ENCODE assay signal across 17 cellular contexts in the genomic region with DNA sequence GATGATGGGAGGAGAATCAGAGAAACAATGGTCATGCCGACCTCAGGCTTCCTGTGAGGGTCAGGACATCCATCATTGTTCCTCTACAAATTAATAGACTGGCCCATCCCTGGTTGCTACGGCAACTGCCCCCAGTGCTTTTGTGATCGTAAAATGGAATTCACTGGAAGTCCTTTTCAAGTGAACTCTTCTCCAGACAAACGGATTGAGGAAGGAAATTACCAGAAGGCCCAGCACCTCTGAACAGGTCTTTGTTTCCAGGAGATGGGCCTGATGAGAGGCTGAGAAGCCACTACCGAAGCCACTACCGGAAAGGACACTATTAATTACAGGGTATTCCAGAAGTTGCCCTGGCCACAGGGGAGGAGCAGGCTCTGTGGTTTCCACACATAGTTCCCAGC.
DNase-seq lines count a peak whose midpoint lies in the region; ATAC-seq and TF ChIP-seq lines count a peak whose summit lies in the region.
"Had no signal": no experiment of that assay in that cellular context is flagged by ENCODE, and none has a peak within 500 bp of the region (broad histone marks: within the 10 kb centered on the region; RNA-seq: fewer than 3 reads in every experiment).

No MANE protein-coding gene starts in this region.

- H3K4me1 Mint-ChIP-seq in activated naive CD4-positive, alpha-beta T cell treated with anti-CD3 and anti-CD28 coated beads, Interleukin-2, amount 50 U/mL, for 24 hours = peaks cover 52% of the 10 kb centered on the region
- peaks cover 51% of the 10 kb centered on the region for H3K4me1 Mint-ChIP-seq in activated naive CD4-positive, alpha-beta T cell treated with anti-CD3 and anti-CD28 coated beads for 36 hours (ENCODE audit: low read depth)
- peaks cover 23% of the 10 kb centered on the region for H3K4me1 Mint-ChIP-seq in endothelial cell (ENCODE audit: unreplicated experiment)

- H3K27me3 ChIP-seq in NT2/D1 (ENCODE audit: insufficient read depth, insufficient read length) (no peaks in the 10 kb centered on the region), thymus (ENCODE audit: control insufficient read depth, insufficient read depth) (no peaks in the 10 kb centered on the region), mesendoderm (ENCODE audit: insufficient read depth, low read length, poor library complexity) (no peaks in the 10 kb centered on the region)
- H3K27me3 ChIP-seq: body of pancreas had no signal

- H3K9me3 ChIP-seq in NT2/D1 (ENCODE audit: insufficient read depth, low read length) = no peaks in the 10 kb centered on the region
- H3K9me3 ChIP-seq in thymus (ENCODE audit: control insufficient read depth) = peaks cover 1% of the 10 kb centered on the region
- H3K9me3 ChIP-seq: body of pancreas, MG63 had no signal

- no peaks in the 10 kb centered on the region for H3K36me3 Mint-ChIP-seq in activated naive CD4-positive, alpha-beta T cell treated with anti-CD3 and anti-CD28 coated beads, Interleukin-2, amount 50 U/mL, for 24 hours
- H3K36me3 Mint-ChIP-seq in activated naive CD4-positive, alpha-beta T cell treated with anti-CD3 and anti-CD28 coated beads for 36 hours (ENCODE audit: low read depth) = no peaks in the 10 kb centered on the region
- no peaks in the 10 kb centered on the region for H3K36me3 Mint-ChIP-seq in endothelial cell (ENCODE audit: low read depth, unreplicated experiment)

- peak overlapping the region; percentile 68 for H3K27ac Mint-ChIP-seq in activated naive CD4-positive, alpha-beta T cell treated with anti-CD3 and anti-CD28 coated beads, Interleukin-2, amount 50 U/mL, for 24 hours
- H3K27ac Mint-ChIP-seq in activated naive CD4-positive, alpha-beta T cell treated with anti-CD3 and anti-CD28 coated beads for 36 hours = no peak overlapping the region
- peak overlapping the region; percentile 96 for H3K27ac Mint-ChIP-seq in endothelial cell (ENCODE audit: unreplicated experiment)

- H3K36me3 ChIP-seq in NT2/D1 (ENCODE audit: insufficient read depth, insufficient read length, low read length) (no peaks in the 10 kb centered on the region), thymus (ENCODE audit: control insufficient read depth, insufficient read depth) (peaks cover 7% of the 10 kb centered on the region), mesendoderm (ENCODE audit: control insufficient read depth, insufficient read depth, low read length) (no peaks in the 10 kb centered on the region)
- H3K36me3 ChIP-seq: MG63 had no signal

- H3K79me2 ChIP-seq in mesendoderm (ENCODE audit: control insufficient read depth, insufficient read depth, low read length) = no peaks in the 10 kb centered on the region

- no peak overlapping the region for H2BK5ac ChIP-seq in mesendoderm (ENCODE audit: low read length)

- H3K27ac ChIP-seq in thymus (ENCODE audit: low read depth) (peak overlapping the region; percentile 84), mesendoderm (ENCODE audit: low read depth, low read length) (no peak overlapping the region)
- H3K27ac ChIP-seq: body of pancreas, epithelial cell of prostate had no signal

- H3K56ac ChIP-seq in mesendoderm (ENCODE audit: low read length) = no peak overlapping the region

- no peak overlapping the region for H4K5ac ChIP-seq in mesendoderm (ENCODE audit: low read length)

- CTCF ChIA-PET in activated naive CD4-positive, alpha-beta T cell treated with anti-CD3 and anti-CD28 coated beads for 36 hours (lab: Charles Lee) = no interaction called here

- no peak for DNase-seq in activated naive CD4-positive, alpha-beta T cell treated with anti-CD3 and anti-CD28 coated beads for 36 hours
- DNase-seq in NT2/D1 (ENCODE audit: low read depth, low spot score) (no peak), endothelial cell (ENCODE audit: low spot score) (peak; percentile 29), mesendoderm (no peak), left colon (no peak), GM19238 (ENCODE audit: insufficient read length, low spot score) (no peak)
- DNase-seq: activated T-cell treated with anti-CD3 and anti-CD28 coated beads, Interleukin-2, amount 50 U/mL, for 48 hours; AML-193; body of pancreas; mammary epithelial cell; MG63; NCI-H446 treated with DMSO at 0.1 percent for 48 hours; stimulated activated CD4-positive, alpha-beta T cell treated with anti-CD3 and anti-CD28 coated beads, Interleukin-2, amount 100 ng/mL, for 48 hours; stimulated activated naive CD8-positive, alpha-beta T cell treated with anti-CD3 and anti-CD28 coated beads, Interleukin-15, Interleukin-2, amounts not matched to agents 100 U/mL and 50 U/mL, for 24 hours had no signal

- H3K4me3 Mint-ChIP-seq in activated naive CD4-positive, alpha-beta T cell treated with anti-CD3 and anti-CD28 coated beads, Interleukin-2, amount 50 U/mL, for 24 hours = no peak overlapping the region
- no peak overlapping the region for H3K4me3 Mint-ChIP-seq in activated naive CD4-positive, alpha-beta T cell treated with anti-CD3 and anti-CD28 coated beads for 36 hours
- no peak overlapping the region for H3K4me3 Mint-ChIP-seq in endothelial cell (ENCODE audit: unreplicated experiment)

- no peak for TF ChIP-seq CTCF in endothelial cell (IDR thresholded peaks at IDR 0.05; ENCODE audit: unreplicated experiment)

- H3K79me1 ChIP-seq in mesendoderm (ENCODE audit: low read length) = no peaks in the 10 kb centered on the region

- no peaks in the 10 kb centered on the region for H3K27me3 Mint-ChIP-seq in activated naive CD4-positive, alpha-beta T cell treated with anti-CD3 and anti-CD28 coated beads, Interleukin-2, amount 50 U/mL, for 24 hours
- H3K27me3 Mint-ChIP-seq in activated naive CD4-positive, alpha-beta T cell treated with anti-CD3 and anti-CD28 coated beads for 36 hours (ENCODE audit: low read depth) = no peaks in the 10 kb centered on the region
- H3K27me3 Mint-ChIP-seq in endothelial cell (ENCODE audit: unreplicated experiment) = no peaks in the 10 kb centered on the region

- no peak for ATAC-seq in left colon
- ATAC-seq: body of pancreas; stimulated activated naive CD8-positive, alpha-beta T cell treated with anti-CD3 and anti-CD28 coated beads, Interleukin-15, Interleukin-2, amounts not matched to agents 100 U/mL and 50 U/mL, for 24 hours had no signal

- H2BK120ac ChIP-seq in mesendoderm (ENCODE audit: low read depth, low read length) = no peak overlapping the region

- H3K23ac ChIP-seq in mesendoderm (ENCODE audit: low read length) = no peak overlapping the region

- H3K4me3 ChIP-seq in NT2/D1 (ENCODE audit: insufficient read length, low read depth) (peak overlapping the region; percentile 16), thymus (ENCODE audit: low read length) (peak overlapping the region; percentile 64), mesendoderm (ENCODE audit: low read length) (no peak overlapping the region)
- H3K4me3 ChIP-seq: body of pancreas, MG63 had no signal

- no peak overlapping the region for H2AK5ac ChIP-seq in mesendoderm (ENCODE audit: low read length)

- intact Hi-C loops in activated naive CD4-positive, alpha-beta T cell treated with anti-CD3 and anti-CD28 coated beads for 36 hours (cut with micrococcal nuclease) = no loop called here
- intact Hi-C loops in left colon (cut with DNase I, micrococcal nuclease) = no loop called here

- no peak overlapping the region for H2BK15ac ChIP-seq in mesendoderm (replicated peaks; ENCODE audit: low read depth)

- no peak overlapping the region for H3K18ac ChIP-seq in mesendoderm (ENCODE audit: low read length)

- H3K4me2 ChIP-seq in mesendoderm (ENCODE audit: low read length) = no peak overlapping the region

- H3K9ac ChIP-seq in NT2/D1 (ENCODE audit: insufficient read length, low read depth) (peak overlapping the region; percentile 74), mesendoderm (ENCODE audit: low read length) (no peak overlapping the region)

- WGBS in thymus = 52% methylated on average over 6 of the region's 6 CpGs
- no CpG with 5 or more reads among the region's 6 CpGs for WGBS in mesendoderm (ENCODE audit: extremely low coverage, insufficient coverage, low lambda C conversion rate)

- H3K9me3 Mint-ChIP-seq in activated naive CD4-positive, alpha-beta T cell treated with anti-CD3 and anti-CD28 coated beads, Interleukin-2, amount 50 U/mL, for 24 hours = no peaks in the 10 kb centered on the region
- H3K9me3 Mint-ChIP-seq in activated naive CD4-positive, alpha-beta T cell treated with anti-CD3 and anti-CD28 coated beads for 36 hours = no peaks in the 10 kb centered on the region
- H3K9me3 Mint-ChIP-seq in endothelial cell (ENCODE audit: unreplicated experiment) = no peaks in the 10 kb centered on the region

- H3K4me1 ChIP-seq in NT2/D1 (ENCODE audit: insufficient read depth, insufficient read length) (peaks cover 28% of the 10 kb centered on the region), thymus (ENCODE audit: control insufficient read depth, insufficient read depth, low read length) (peaks cover 35% of the 10 kb centered on the region), mesendoderm (ENCODE audit: control insufficient read depth, low read depth, low read length) (no peaks in the 10 kb centered on the region)
- H3K4me1 ChIP-seq: body of pancreas had no signal

- H4K8ac ChIP-seq in mesendoderm (ENCODE audit: low read depth, low read length) = no peak overlapping the region

- H3K4ac ChIP-seq in mesendoderm (ENCODE audit: low read depth, low read length) = no peak overlapping the region
